In genomic region chr14:50285861-50286260, GRCh38 we compare ENCODE assay signal across 1 cellular context.
TF ChIP-seq lines count a peak whose summit lies in the region.

No MANE protein-coding gene starts in this region.

TF ChIP-seq in WTC11, 78 proteins besides CTCF, POLR2A, EP300 and RAD21:
- no peak for TF ChIP-seq ZNF317 (CRISPR knock-in tag; IDR thresholded peaks at IDR 0.05; ENCODE audit: borderline replicate concordance, low read depth)
- no peak for TF ChIP-seq RELA (CRISPR knock-in tag; IDR thresholded peaks at IDR 0.05; ENCODE audit: borderline replicate concordance)
- TF ChIP-seq ZNF425 (CRISPR knock-in tag; conservative IDR thresholded peaks at IDR 0.05) = no peak
- TF ChIP-seq, protein P1, sequence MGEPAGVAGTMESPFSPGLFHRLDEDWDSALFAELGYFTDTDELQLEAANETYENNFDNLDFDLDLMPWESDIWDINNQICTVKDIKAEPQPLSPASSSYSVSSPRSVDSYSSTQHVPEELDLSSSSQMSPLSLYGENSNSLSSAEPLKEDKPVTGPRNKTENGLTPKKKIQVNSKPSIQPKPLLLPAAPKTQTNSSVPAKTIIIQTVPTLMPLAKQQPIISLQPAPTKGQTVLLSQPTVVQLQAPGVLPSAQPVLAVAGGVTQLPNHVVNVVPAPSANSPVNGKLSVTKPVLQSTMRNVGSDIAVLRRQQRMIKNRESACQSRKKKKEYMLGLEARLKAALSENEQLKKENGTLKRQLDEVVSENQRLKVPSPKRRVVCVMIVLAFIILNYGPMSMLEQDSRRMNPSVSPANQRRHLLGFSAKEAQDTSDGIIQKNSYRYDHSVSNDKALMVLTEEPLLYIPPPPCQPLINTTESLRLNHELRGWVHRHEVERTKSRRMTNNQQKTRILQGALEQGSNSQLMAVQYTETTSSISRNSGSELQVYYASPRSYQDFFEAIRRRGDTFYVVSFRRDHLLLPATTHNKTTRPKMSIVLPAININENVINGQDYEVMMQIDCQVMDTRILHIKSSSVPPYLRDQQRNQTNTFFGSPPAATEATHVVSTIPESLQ (CRISPR knock-in tag; IDR thresholded peaks at IDR 0.05) = no peak
- no peak for TF ChIP-seq TP53 (CRISPR knock-in tag; IDR thresholded peaks at IDR 0.05)
- TF ChIP-seq, protein P2, sequence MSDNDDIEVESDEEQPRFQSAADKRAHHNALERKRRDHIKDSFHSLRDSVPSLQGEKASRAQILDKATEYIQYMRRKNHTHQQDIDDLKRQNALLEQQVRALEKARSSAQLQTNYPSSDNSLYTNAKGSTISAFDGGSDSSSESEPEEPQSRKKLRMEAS (CRISPR knock-in tag; IDR thresholded peaks at IDR 0.05) = no peak
